Comparison of ENCODE assay signal across 8 cellular contexts in genomic region chr5:34007675-34008600, GRCh38. TPM values are rescaled to one million over a fixed set of nuclear protein-coding genes. Genes with fewer than 3 reads are reported as not detected.
A peak's percentile ranks its signal among the peaks of the same experiment; 100 is the strongest.
DNase-seq lines count a peak whose midpoint lies in the region; ATAC-seq, FAIRE-seq and TF ChIP-seq lines count a peak whose summit lies in the region.

Gene AMACR (minus strand): TSS chr5:34008050. CDS start chr5:34008019, 31 bp downstream.

- ATAC-seq in HG02884 (IDR thresholded peaks at IDR 0.05; ENCODE audit: unreplicated experiment): peak; percentile 91
- peak; percentile 99 for ATAC-seq in left ventricle myocardium superior
- peak; percentile 96 to 97 (median 96) for ATAC-seq in psoas muscle

- no peaks in the 10 kb centered on the region for H3K27me3 ChIP-seq in psoas muscle (ENCODE audit: insufficient read depth in 3 of 3, low read length in 2 of 3)

- H3K4me3 ChIP-seq in psoas muscle: peak within 1 kb of the TSS; percentile 85

- intact Hi-C loops in left ventricle myocardium superior (cut with micrococcal nuclease): no loop called here
- intact Hi-C loops in psoas muscle (cut with DNase I): loop anchor here in 1 of 2 donors (5.0 kb wide), 1 partner anchor 39 kb away; no protein-coding TSS in a partner anchor

- H3K36me3 ChIP-seq in psoas muscle (ENCODE audit: insufficient read depth in 1 of 2, low read depth in 1 of 2): peaks cover 0 to 25% of the 10 kb centered on the region in 2 donors

- no peaks in the 10 kb centered on the region for H3K9me3 ChIP-seq in psoas muscle

- DNase-seq in NCI-H146 treated with DMSO at 0.1 percent for 48 hours (lab: John Stamatoyannopoulos, UW; ENCODE audit: unreplicated experiment) (peak; percentile 89), T-helper 1 cell (peak; percentile 55 to 94 (median 86)), amygdala (lab: John Stamatoyannopoulos, UW) (peak; percentile 52 to 97 (median 91)), left ventricle myocardium superior (peak; percentile 97), psoas muscle (peak; percentile 94 to 97), urothelium cell line (ENCODE audit: low spot score) (peak; percentile 99)

- TF ChIP-seq CTCF in psoas muscle (IDR thresholded peaks at IDR 0.05): no peak

- peak; percentile 98 for TF ChIP-seq POLR2A in GM15510 (IDR thresholded peaks at IDR 0.05; ENCODE audit: borderline replicate concordance, extremely low read depth, insufficient read length)

- WGBS in psoas muscle, 3 donors: 0% methylated on average over 57 to 74 of the region's 74 CpGs

- peak within 1 kb of the TSS; percentile 87 for H3K27ac ChIP-seq in psoas muscle

- FAIRE-seq in urothelium cell line (lab: Jason Lieb, UNC): peak; percentile 17

- peaks cover 14% of the 10 kb centered on the region for H3K4me1 ChIP-seq in psoas muscle

RNA-seq across cellular contexts. Expression of gene AMACR, which starts in this region (rescaled TPM):
- total RNA-seq in left ventricle myocardium superior (6.5 TPM), psoas muscle (10 to 100 TPM in 1 of 4 donors, 1 to 10 TPM in 3; 5.1 to 14.4 (median 7.4) TPM)
- polyA plus RNA-seq in psoas muscle: 1 to 10 TPM; 1.5 to 7.6 (median 4.1) TPM

Comparison
In these comparisons a context has a peak if more than half of its experiments do, and no peak if none do; other contexts are left out.
1. Peak in every context shown above with its lines: DNase-seq, ATAC-seq, H3K4me3 ChIP-seq and H3K27ac ChIP-seq.